18 cellular contexts compared by ENCODE assay signal in the genomic region with DNA sequence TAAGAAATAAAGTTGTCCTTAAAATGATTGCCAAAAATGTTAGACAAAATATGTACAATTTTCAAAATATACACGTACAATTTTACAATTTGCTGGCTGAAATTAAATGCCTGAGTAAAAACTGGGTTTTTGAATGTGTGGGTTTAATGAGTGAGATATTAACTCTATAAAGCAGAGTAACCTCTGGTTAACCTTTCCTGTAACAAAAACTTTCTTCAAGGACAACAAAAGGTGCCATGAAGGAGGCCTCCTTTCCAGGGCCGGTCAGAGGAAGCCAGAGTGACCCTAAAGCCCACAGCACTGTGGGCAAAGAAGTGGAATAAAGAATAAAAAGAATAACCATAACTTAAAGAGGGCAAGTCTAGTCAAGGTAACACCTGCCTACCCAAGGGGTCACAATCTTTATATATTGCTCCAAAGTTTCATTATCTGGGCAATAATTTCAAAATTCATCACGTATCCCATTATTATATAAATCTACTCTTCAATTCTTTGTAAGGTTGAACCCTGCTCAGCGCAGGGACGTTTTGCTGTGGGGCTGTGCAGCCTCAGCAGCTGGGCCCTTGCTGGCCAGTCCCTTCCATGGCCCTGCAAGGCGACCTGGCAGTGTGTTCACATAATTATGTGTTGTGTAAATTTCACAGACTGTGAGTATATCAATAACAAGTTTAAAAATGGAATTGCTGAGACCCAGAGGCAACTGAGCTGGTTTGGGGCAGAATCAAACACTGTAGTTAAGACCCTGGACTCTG. TPM values are rescaled to one million over a fixed set of nuclear protein-coding genes. Genes with fewer than 3 reads are reported as not detected.
DNase-seq lines count a peak whose midpoint lies in the region; ATAC-seq and TF ChIP-seq lines count a peak whose summit lies in the region.
"Had no signal": no experiment of that assay in that cellular context is flagged by ENCODE, and none has a peak within 500 bp of the region (broad histone marks: within the 10 kb centered on the region; RNA-seq: fewer than 3 reads in every experiment).

No MANE protein-coding gene starts in this region.

- H2AFZ ChIP-seq in OCI-LY7 (ENCODE audit: low read length) = no peak overlapping the region

- no peak overlapping the region for H3K4me2 ChIP-seq in OCI-LY7 (ENCODE audit: low read length)
- H3K4me2 ChIP-seq: BLaER1 treated with 17β-estradiol and CSF1 and Interleukin-3, amounts not matched to agents 10 nM and 100 nM had no signal

- H3K79me2 ChIP-seq in OCI-LY7 (ENCODE audit: insufficient read depth, low read depth, low read length) = no peaks in the 10 kb centered on the region

- no peak for ATAC-seq in Right ventricle myocardium inferior
- ATAC-seq in stimulated activated naive B cell treated with anti-CD40 and anti-IgM and Interleukin-4, amounts not matched to agents 10 μg/mL and 1 μg/mL and 100 μg/mL, for 72 hours (replicated peaks) = no peak

- no peak overlapping the region for H3K4me3 ChIP-seq in OCI-LY7 (ENCODE audit: low read depth, low read length, poor library complexity, severe bottlenecking)
- H3K4me3 ChIP-seq: BLaER1 treated with 17β-estradiol and CSF1 and Interleukin-3, amounts not matched to agents 10 nM and 100 nM had no signal

- H3K27ac ChIP-seq in OCI-LY7 (ENCODE audit: low read depth, low read length, poor library complexity, severe bottlenecking) = no peak overlapping the region
- H3K27ac ChIP-seq: 22Rv1; BLaER1 treated with 17β-estradiol and CSF1 and Interleukin-3, amounts not matched to agents 10 nM and 100 nM; HL-60 had no signal

- H3K9me2 ChIP-seq in OCI-LY7 (ENCODE audit: insufficient read depth, low read length) = no peaks in the 10 kb centered on the region

- no peak overlapping the region for H3K27ac Mint-ChIP-seq in type B pancreatic cell
- H3K27ac Mint-ChIP-seq in stimulated activated naive B cell treated with anti-CD40 and anti-IgM and Interleukin-4, amounts not matched to agents 10 μg/mL and 1 μg/mL and 100 μg/mL, for 72 hours = no peak overlapping the region
- H3K27ac Mint-ChIP-seq: HFFc6 had no signal

- H3K4me3 Mint-ChIP-seq in type B pancreatic cell = peak overlapping the region; percentile 44
- H3K4me3 Mint-ChIP-seq in stimulated activated naive B cell treated with anti-CD40 and anti-IgM and Interleukin-4, amounts not matched to agents 10 μg/mL and 1 μg/mL and 100 μg/mL, for 72 hours = no peak overlapping the region
- H3K4me3 Mint-ChIP-seq: CD4-positive, CD25-positive, alpha-beta regulatory T cell; HFFc6 had no signal

- H3K9me3 ChIP-seq in OCI-LY7 (ENCODE audit: low read length) = no peaks in the 10 kb centered on the region
- H3K9me3 ChIP-seq: BLaER1 treated with 17β-estradiol and CSF1 and Interleukin-3, amounts not matched to agents 10 nM and 100 nM had no signal

- POLR2A ChIA-PET in OCI-LY7 (lab: Charles Lee) = no interaction called here

- no peaks in the 10 kb centered on the region for H3K36me3 Mint-ChIP-seq in type B pancreatic cell
- H3K36me3 Mint-ChIP-seq in stimulated activated naive B cell treated with anti-CD40 and anti-IgM and Interleukin-4, amounts not matched to agents 10 μg/mL and 1 μg/mL and 100 μg/mL, for 72 hours = no peaks in the 10 kb centered on the region
- H3K36me3 Mint-ChIP-seq: CD4-positive, CD25-positive, alpha-beta regulatory T cell had no signal

- peaks cover 47% of the 10 kb centered on the region for H3K4me1 Mint-ChIP-seq in type B pancreatic cell (ENCODE audit: unreplicated experiment)
- peaks cover 4 to 13% of the 10 kb centered on the region in 2 donors for H3K4me1 Mint-ChIP-seq in stimulated activated naive B cell treated with anti-CD40 and anti-IgM and Interleukin-4, amounts not matched to agents 10 μg/mL and 1 μg/mL and 100 μg/mL, for 72 hours

- intact Hi-C loops in cardiac septum (cut with DNase I) = no loop called here
- intact Hi-C loops in Right ventricle myocardium inferior (cut with DNase I) = no loop called here
- intact Hi-C loops in posterior vena cava (cut with DNase I) = no loop called here
- intact Hi-C loops in OCI-LY7 (cut with micrococcal nuclease; ENCODE audit: unreplicated experiment) = no loop called here

- BruUV-seq in OCI-LY7 (replicated peaks; lab: Mats Ljungman, UMichigan) = no TSS peak

- no peaks in the 10 kb centered on the region for H3K4me1 ChIP-seq in OCI-LY7 (ENCODE audit: insufficient read depth, low read length, poor library complexity, severe bottlenecking)

- TF ChIP-seq CTCF in type B pancreatic cell (conservative IDR thresholded peaks at IDR 0.05) (no peak), OCI-LY7 (conservative IDR thresholded peaks at IDR 0.05; ENCODE audit: low read length) (no peak)

- no peaks in the 10 kb centered on the region for H3K9me3 Mint-ChIP-seq in type B pancreatic cell
- H3K9me3 Mint-ChIP-seq in stimulated activated naive B cell treated with anti-CD40 and anti-IgM and Interleukin-4, amounts not matched to agents 10 μg/mL and 1 μg/mL and 100 μg/mL, for 72 hours = no peaks in the 10 kb centered on the region
- H3K9me3 Mint-ChIP-seq: HFFc6 had no signal

- H4K20me1 ChIP-seq in OCI-LY7 (ENCODE audit: insufficient read depth, low read length) = no peaks in the 10 kb centered on the region

- CTCF ChIA-PET in OCI-LY7 (lab: Charles Lee; ENCODE audit: unreplicated experiment) = no interaction called here

- no peaks in the 10 kb centered on the region for H3K36me3 ChIP-seq in OCI-LY7 (ENCODE audit: insufficient read depth, low read length)
- H3K36me3 ChIP-seq: BLaER1 treated with 17β-estradiol and CSF1 and Interleukin-3, amounts not matched to agents 10 nM and 100 nM had no signal

- H3K27me3 Mint-ChIP-seq in type B pancreatic cell = no peaks in the 10 kb centered on the region
- H3K27me3 Mint-ChIP-seq in stimulated activated naive B cell treated with anti-CD40 and anti-IgM and Interleukin-4, amounts not matched to agents 10 μg/mL and 1 μg/mL and 100 μg/mL, for 72 hours = peaks cover 6 to 8% of the 10 kb centered on the region in 2 donors

- DNase-seq in cardiac septum (ENCODE audit: low spot score) = peak; percentile 63
- DNase-seq in Right ventricle myocardium inferior (ENCODE audit: missing footprints) = no peak
- peak; percentile 61 for DNase-seq in posterior vena cava (ENCODE audit: low spot score)
- DNase-seq in type B pancreatic cell (ENCODE audit: extremely low spot score, unreplicated experiment) = no peak
- DNase-seq in OCI-LY7 (ENCODE audit: low spot score) = no peak
- DNase-seq in NCI-H2227 (lab: John Stamatoyannopoulos, UW; ENCODE audit: unreplicated experiment) = no peak
- DNase-seq in stimulated activated naive B cell treated with anti-CD40 and anti-IgM and Interleukin-4, amounts not matched to agents 10 μg/mL and 1 μg/mL and 100 μg/mL, for 72 hours = no peak
- DNase-seq: AML-193; Calu3; CD4-positive, CD25-positive, alpha-beta regulatory T cell; DMS 273 treated with DMSO at 0.1 percent for 48 hours; HCEC 1CT; HFFc6 had no signal

RNA-seq across cellular contexts. Expression of gene MAL, which starts 16.3 kb away (rescaled TPM):
- total RNA-seq in cardiac septum (8.3 TPM), Right ventricle myocardium inferior (8.7 TPM), posterior vena cava (1 to 10 TPM; 1.0 to 1.6 TPM), type B pancreatic cell (ENCODE audit: low replicate concordance) (205 and 250 TPM in 2 replicates), OCI-LY7 (2022) (not detected in 2 replicates)
- not detected in 2 replicates for total RNA-seq in OCI-LY7 (2014; rRNA removed; shearing (Covaris generic))
- total RNA-seq: A673, Calu3, H4, HFFc6 had no signal

Comparison
In these comparisons a context has a peak if more than half of its experiments do, and no peak if none do; other contexts are left out.
1. DNase-seq: peak in cardiac septum (single experiment) and posterior vena cava (single experiment); none in Right ventricle myocardium inferior (single experiment), type B pancreatic cell (single experiment), OCI-LY7 (single experiment), NCI-H2227 (single experiment) and stimulated activated naive B cell treated with anti-CD40 and anti-IgM and Interleukin-4, amounts not matched to agents 10 μg/mL and 1 μg/mL and 100 μg/mL, for 72 hours (single experiment).
2. RNA of gene MAL, which starts 16.3 kb away (total RNA-seq): 205 to 250 TPM in type B pancreatic cell; 8.7 TPM in Right ventricle myocardium inferior (single experiment), 8.3 TPM in cardiac septum (single experiment), 1.0 to 1.6 TPM in posterior vena cava and not detected in OCI-LY7; every median in the first group is over 10 times any median in the second.